ENCODE assay signal across 8 cellular contexts in genomic region chr3:14403636-14404395, GRCh38. TPM values are rescaled to one million over a fixed set of nuclear protein-coding genes. Genes with fewer than 3 reads are reported as not detected.
A peak's percentile ranks its signal among the peaks of the same experiment; 100 is the strongest.
DNase-seq lines count a peak whose midpoint lies in the region; ATAC-seq, FAIRE-seq and TF ChIP-seq lines count a peak whose summit lies in the region.

No MANE protein-coding gene starts in this region.

- H3K18ac ChIP-seq in H1 (ENCODE audit: extremely low read depth, low read length) = peak overlapping the region; percentile 72

- 49% methylated on average over 11 of the region's 13 CpGs; no CpG with 5 or more reads in 1 of the 2 experiments for WGBS in H1 (ENCODE audit: extremely low coverage in 1 of 2, insufficient coverage in 1 of 2, insufficient read length in 1 of 2, insufficient replicate concordance in 2 of 2, low coverage in 1 of 2, low lambda C conversion rate in 2 of 2, missing lambda C conversion rate in 1 of 2), 2 experiments

- no peaks in the 10 kb centered on the region for H3K27me3 ChIP-seq in H1 (replicated peaks in 1 of 4; ENCODE audit: control insufficient read depth in 3 of 4, extremely low read depth in 1 of 4, insufficient read depth in 3 of 4, low read length in 3 of 4)

- peak overlapping the region; percentile 98; the same call in 1 of the 2 replicates for H2BK5ac ChIP-seq in H1 (ENCODE audit: low read depth, low read length)

- peak overlapping the region; percentile 74 for H3K14ac ChIP-seq in H1 (ENCODE audit: insufficient read length)

- peaks cover 8 to 27% of the 10 kb centered on the region in 2 experiments for H4K20me1 ChIP-seq in H1 (replicated peaks in 1 of 2; ENCODE audit: control insufficient read depth in 1 of 2, insufficient read depth in 2 of 2, low read length in 2 of 2)

- H3K4me2 ChIP-seq in H1 (ENCODE audit: insufficient read depth in 1 of 2, low read depth in 2 of 2, low read length in 2 of 2) = peak overlapping the region; percentile 100

- H4K8ac ChIP-seq in H1 (ENCODE audit: extremely low read depth, insufficient read depth, low read length) = no peak overlapping the region

- no peak overlapping the region for H3K27ac ChIP-seq in H1 (ENCODE audit: low read depth, low read length)

- no peaks in the 10 kb centered on the region for H3K9me3 Mint-ChIP-seq in activated naive CD4-positive, alpha-beta T cell treated with anti-CD3 and anti-CD28 coated beads, Interleukin-2, amount 50 U/mL, for 24 hours

- TF ChIP-seq POLR2A in H1 (IDR thresholded peaks at IDR 0.05; ENCODE audit: control extremely low read depth in 1 of 2, low read depth in 2 of 2, low read length in 2 of 2) = no peak

- H4K5ac ChIP-seq in H1 (ENCODE audit: insufficient read length, low read depth, low read length) = no peak overlapping the region

- no peak overlapping the region for H2AFZ ChIP-seq in H1 (ENCODE audit: low read length)

- no peaks in the 10 kb centered on the region for H3K36me3 ChIP-seq in H1 (ENCODE audit: control insufficient read depth in 2 of 4, insufficient read depth in 4 of 4, low read length in 3 of 4)

- no peak overlapping the region for H2BK20ac ChIP-seq in H1 (ENCODE audit: low read length)

- H3K4me1 Mint-ChIP-seq in activated naive CD4-positive, alpha-beta T cell treated with anti-CD3 and anti-CD28 coated beads, Interleukin-2, amount 50 U/mL, for 24 hours = peaks cover 45% of the 10 kb centered on the region

- TF ChIP-seq RAD21 in H1 (IDR thresholded peaks at IDR 0.05 in 1 of 2, conservative IDR thresholded peaks at IDR 0.05 in 1 of 2; ENCODE audit: low read depth in 2 of 2, low read length in 2 of 2) = no peak

- H3K79me2 ChIP-seq in H1 (ENCODE audit: control insufficient read depth in 1 of 2, insufficient read depth in 2 of 2, low read length in 2 of 2) = peaks cover 42 to 58% of the 10 kb centered on the region in 2 experiments

- H2BK15ac ChIP-seq in H1 (ENCODE audit: low read length) = peak overlapping the region; percentile 92; the same call in 1 of the 2 replicates

- peak overlapping the region; percentile 82 to 99 (median 98) for H3K4me3 ChIP-seq in H1 (ENCODE audit: extremely low read depth in 1 of 4, insufficient read depth in 2 of 4, low read depth in 3 of 4, low read length in 4 of 4)

- peaks cover 5% of the 10 kb centered on the region for H3K36me3 Mint-ChIP-seq in activated naive CD4-positive, alpha-beta T cell treated with anti-CD3 and anti-CD28 coated beads, Interleukin-2, amount 50 U/mL, for 24 hours

- H3K4me3 Mint-ChIP-seq in activated naive CD4-positive, alpha-beta T cell treated with anti-CD3 and anti-CD28 coated beads, Interleukin-2, amount 50 U/mL, for 24 hours = peak overlapping the region; percentile 97

- peak overlapping the region; percentile 91 for H4K91ac ChIP-seq in H1 (replicated peaks; ENCODE audit: insufficient read length, low read length)

- no peak overlapping the region for H3K4ac ChIP-seq in H1 (replicated peaks; ENCODE audit: insufficient read length, low read depth, low read length)

- ATAC-seq in HG02870 (IDR thresholded peaks at IDR 0.05; ENCODE audit: unreplicated experiment) = no peak
- no peak for ATAC-seq in GM21360 (IDR thresholded peaks at IDR 0.05; ENCODE audit: unreplicated experiment)

- no peak for TF ChIP-seq EP300 in H1 (IDR thresholded peaks at IDR 0.05; ENCODE audit: borderline replicate concordance in 1 of 2, low read depth in 2 of 2, low read length in 2 of 2)

- no peak for DNase-seq in activated naive CD4-positive, alpha-beta T cell (lab: John Stamatoyannopoulos, UW)
- peak; percentile 59 for DNase-seq in RKO (ENCODE audit: low spot score)
- DNase-seq in H1 (ENCODE audit: low read depth in 1 of 2, low spot score in 2 of 2) = no peak
- peak; percentile 69 for DNase-seq in myocyte (ENCODE audit: low read depth)
- no peak for DNase-seq in central memory CD4-positive, alpha-beta T cell

- H2AK5ac ChIP-seq in H1 (ENCODE audit: low read depth, low read length) = peak overlapping the region; percentile 88; the same call in 1 of the 2 replicates

- POLR2A ChIA-PET in H1 (lab: Charles Lee; ENCODE audit: partially characterized antibody) = interaction anchor here (0.6 to 6.5 kb wide), 11 partner anchors 9 to 65 kb away, joined by 3 to 41 read pairs (median 7); no protein-coding TSS in a partner anchor

- H2BK12ac ChIP-seq in H1 (ENCODE audit: low read depth, low read length) = peak overlapping the region; percentile 99; the same call in 1 of the 2 replicates

- H3K23ac ChIP-seq in H1 (ENCODE audit: insufficient read length) = no peak overlapping the region

- H3K4me1 ChIP-seq in H1 (replicated peaks in 1 of 4; ENCODE audit: control insufficient read depth in 3 of 4, insufficient read depth in 4 of 4, low read length in 3 of 4) = peaks cover 5 to 25% (median 18%) of the 10 kb centered on the region in 4 experiments

- CTCF ChIA-PET in H1 (lab: Charles Lee; ENCODE audit: partially characterized antibody) = interaction anchor here (0.8 to 3.8 kb wide), 14 partner anchors 10 to 518 kb away, joined by 3 to 16 read pairs (median 4); no protein-coding TSS in a partner anchor

- no peak for TF ChIP-seq CTCF in H1 (IDR thresholded peaks at IDR 0.05; ENCODE audit: control extremely low read depth in 1 of 3, insufficient read depth in 1 of 3, low read depth in 1 of 3, low read length in 3 of 3)

- peak overlapping the region in 3 of 4 experiments; percentile 85 to 93 (median 88); a peak in 5 of 7 replicates for H3K9ac ChIP-seq in H1 (replicated peaks in 1 of 4; ENCODE audit: extremely low read depth in 1 of 4, low read depth in 3 of 4, low read length in 3 of 4)

- FAIRE-seq in H1 (lab: Jason Lieb, UNC) = no peak

- no peaks in the 10 kb centered on the region for H3K9me3 ChIP-seq in H1 (ENCODE audit: insufficient read depth in 2 of 2, low read depth in 1 of 2, low read length in 1 of 2)

- peak overlapping the region; percentile 91 for H3K56ac ChIP-seq in H1 (replicated peaks; ENCODE audit: insufficient read length, low read depth, low read length)

- no peaks in the 10 kb centered on the region for H3K27me3 Mint-ChIP-seq in activated naive CD4-positive, alpha-beta T cell treated with anti-CD3 and anti-CD28 coated beads, Interleukin-2, amount 50 U/mL, for 24 hours

- no peak overlapping the region for H2BK120ac ChIP-seq in H1 (replicated peaks; ENCODE audit: low read depth, low read length)

- peaks cover 18% of the 10 kb centered on the region for H3K79me1 ChIP-seq in H1 (ENCODE audit: low read depth, low read length)

- peak overlapping the region; percentile 97 for H3K27ac Mint-ChIP-seq in activated naive CD4-positive, alpha-beta T cell treated with anti-CD3 and anti-CD28 coated beads, Interleukin-2, amount 50 U/mL, for 24 hours

- H3K23me2 ChIP-seq in H1 (ENCODE audit: low read depth, low read length) = peaks cover 13% of the 10 kb centered on the region

TF ChIP-seq in H1, 55 proteins besides CTCF, POLR2A, EP300 and RAD21:
- TF ChIP-seq SIRT6 (IDR thresholded peaks at IDR 0.05; ENCODE audit: low read length) = no peak
- TF ChIP-seq SIX5 (IDR thresholded peaks at IDR 0.05; ENCODE audit: low read depth, low read length) = no peak
- TF ChIP-seq EZH2 (IDR thresholded peaks at IDR 0.05; ENCODE audit: low read depth, low read length, severe bottlenecking) = no peak
- TF ChIP-seq FOSL1 (IDR thresholded peaks at IDR 0.05; ENCODE audit: insufficient read depth, low read depth, low read length) = no peak
- TF ChIP-seq KDM1A (IDR thresholded peaks at IDR 0.05; ENCODE audit: borderline replicate concordance, low read length) = no peak
- TF ChIP-seq JUND (IDR thresholded peaks at IDR 0.05; ENCODE audit: low read length) = no peak

RNA-seq across cellular contexts. Expression of gene SLC6A6, which starts 1.4 kb away (rescaled TPM):
- total RNA-seq in H1 (2021; fragmentation: NEBNext Ultra II Directional; extraction: Animal tissue kit (Norgen Biotek cat#: 25700)) = 140 and 144 TPM in 2 replicates
- polyA plus RNA-seq in H1 (2011; rRNA removed) = 66.2 and 77.8 TPM in 2 replicates
- polyA plus RNA-seq in H1 (2011; cell fraction: cytosol; rRNA removed) = 69.0 TPM
- polyA plus RNA-seq in H1 (2011; cell fraction: nucleus; rRNA removed) = 164 TPM
- polyA plus RNA-seq in H1 (2012, experiment 1 of 2) = 61.4 to 78.1 TPM (median 74.2 TPM) in 4 replicates
- polyA plus RNA-seq in H1 (2012, experiment 2 of 2) = 45.2 TPM
- 158 TPM for polyA plus RNA-seq in H1 (2013, experiment 1 of 2)
- 135 TPM for polyA plus RNA-seq in H1 (2013, experiment 2 of 2)
- 242 and 245 TPM in 2 replicates for polyA minus RNA-seq in H1 (2011; rRNA and poly(A)+ RNA removed)
- polyA minus RNA-seq in H1 (2011; cell fraction: cytosol; rRNA and poly(A)+ RNA removed) = 135 TPM
- polyA minus RNA-seq in H1 (2011; cell fraction: nucleus; rRNA and poly(A)+ RNA removed) = 104 TPM
- 63.3 and 79.9 TPM in 2 replicates for total RNA-seq in myocyte
- 45.9 TPM for polyA plus RNA-seq in myocyte (2012)

Comparison
In these comparisons a context has a peak if more than half of its experiments do, and no peak if none do; other contexts are left out.
1. DNase-seq: peak in RKO (single experiment) and myocyte (single experiment); none in activated naive CD4-positive, alpha-beta T cell (0 of 4), H1 (0 of 2) and central memory CD4-positive, alpha-beta T cell (single experiment).